2 cellular contexts compared by ENCODE assay signal in the genomic region with DNA sequence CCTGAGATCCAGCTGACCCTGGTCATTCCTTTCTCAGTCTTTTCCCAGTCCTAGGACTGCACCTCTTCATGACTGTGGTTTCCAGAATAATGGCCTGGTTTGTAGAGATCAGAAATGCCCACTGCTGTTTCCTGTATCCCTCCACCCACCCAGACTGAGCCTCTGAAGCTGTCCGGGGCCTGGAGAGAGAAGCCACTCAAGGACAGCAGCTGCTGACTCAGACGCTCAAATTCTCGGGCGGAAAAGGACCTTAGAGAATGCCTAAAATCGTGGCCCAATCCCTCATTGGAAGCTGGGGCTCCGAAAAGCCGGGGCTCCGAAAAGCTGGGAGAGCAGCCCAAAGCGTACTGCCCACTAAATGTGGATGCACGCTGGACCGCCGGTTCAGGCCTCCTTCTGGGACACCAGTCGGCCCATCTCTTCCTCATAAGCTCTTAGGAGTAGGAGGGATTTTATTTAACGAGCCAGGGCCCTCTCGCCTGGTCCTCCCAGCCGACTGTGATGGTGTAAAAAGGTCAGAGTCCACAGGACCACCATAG.
TF ChIP-seq lines count a peak whose summit lies in the region.

No MANE protein-coding gene starts in this region.

TF ChIP-seq in SK-N-SH, 30 proteins besides CTCF, POLR2A, EP300 and RAD21 (continued from another document):
- TF ChIP-seq, protein P1, sequence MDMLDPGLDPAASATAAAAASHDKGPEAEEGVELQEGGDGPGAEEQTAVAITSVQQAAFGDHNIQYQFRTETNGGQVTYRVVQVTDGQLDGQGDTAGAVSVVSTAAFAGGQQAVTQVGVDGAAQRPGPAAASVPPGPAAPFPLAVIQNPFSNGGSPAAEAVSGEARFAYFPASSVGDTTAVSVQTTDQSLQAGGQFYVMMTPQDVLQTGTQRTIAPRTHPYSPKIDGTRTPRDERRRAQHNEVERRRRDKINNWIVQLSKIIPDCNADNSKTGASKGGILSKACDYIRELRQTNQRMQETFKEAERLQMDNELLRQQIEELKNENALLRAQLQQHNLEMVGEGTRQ (IDR thresholded peaks at IDR 0.05; ENCODE audit: borderline replicate concordance, low read depth, low read length): no peak
- TF ChIP-seq, protein P2, sequence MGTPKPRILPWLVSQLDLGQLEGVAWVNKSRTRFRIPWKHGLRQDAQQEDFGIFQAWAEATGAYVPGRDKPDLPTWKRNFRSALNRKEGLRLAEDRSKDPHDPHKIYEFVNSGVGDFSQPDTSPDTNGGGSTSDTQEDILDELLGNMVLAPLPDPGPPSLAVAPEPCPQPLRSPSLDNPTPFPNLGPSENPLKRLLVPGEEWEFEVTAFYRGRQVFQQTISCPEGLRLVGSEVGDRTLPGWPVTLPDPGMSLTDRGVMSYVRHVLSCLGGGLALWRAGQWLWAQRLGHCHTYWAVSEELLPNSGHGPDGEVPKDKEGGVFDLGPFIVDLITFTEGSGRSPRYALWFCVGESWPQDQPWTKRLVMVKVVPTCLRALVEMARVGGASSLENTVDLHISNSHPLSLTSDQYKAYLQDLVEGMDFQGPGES (IDR thresholded peaks at IDR 0.05; ENCODE audit: low read depth, low read length): no peak
- TF ChIP-seq RCOR1 (IDR thresholded peaks at IDR 0.05; ENCODE audit: low read length): no peak
- TF ChIP-seq ELF1 (IDR thresholded peaks at IDR 0.05): no peak
- TF ChIP-seq MXI1 (IDR thresholded peaks at IDR 0.05; ENCODE audit: low read depth, low read length): no peak
- no peak for TF ChIP-seq EZH2phosphoT487 (IDR thresholded peaks at IDR 0.05; ENCODE audit: borderline replicate concordance, low read depth)
- TF ChIP-seq SIN3A (IDR thresholded peaks at IDR 0.05; ENCODE audit: borderline replicate concordance, low read depth, low read length): no peak
- TF ChIP-seq RXRA (IDR thresholded peaks at IDR 0.05; ENCODE audit: borderline replicate concordance, low read depth): no peak
- TF ChIP-seq, protein P3, sequence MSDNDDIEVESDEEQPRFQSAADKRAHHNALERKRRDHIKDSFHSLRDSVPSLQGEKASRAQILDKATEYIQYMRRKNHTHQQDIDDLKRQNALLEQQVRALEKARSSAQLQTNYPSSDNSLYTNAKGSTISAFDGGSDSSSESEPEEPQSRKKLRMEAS (IDR thresholded peaks at IDR 0.05; ENCODE audit: low read depth): no peak
- no peak for TF ChIP-seq FOSL2 (IDR thresholded peaks at IDR 0.05; ENCODE audit: borderline replicate concordance, low read depth)
- TF ChIP-seq, protein P4, sequence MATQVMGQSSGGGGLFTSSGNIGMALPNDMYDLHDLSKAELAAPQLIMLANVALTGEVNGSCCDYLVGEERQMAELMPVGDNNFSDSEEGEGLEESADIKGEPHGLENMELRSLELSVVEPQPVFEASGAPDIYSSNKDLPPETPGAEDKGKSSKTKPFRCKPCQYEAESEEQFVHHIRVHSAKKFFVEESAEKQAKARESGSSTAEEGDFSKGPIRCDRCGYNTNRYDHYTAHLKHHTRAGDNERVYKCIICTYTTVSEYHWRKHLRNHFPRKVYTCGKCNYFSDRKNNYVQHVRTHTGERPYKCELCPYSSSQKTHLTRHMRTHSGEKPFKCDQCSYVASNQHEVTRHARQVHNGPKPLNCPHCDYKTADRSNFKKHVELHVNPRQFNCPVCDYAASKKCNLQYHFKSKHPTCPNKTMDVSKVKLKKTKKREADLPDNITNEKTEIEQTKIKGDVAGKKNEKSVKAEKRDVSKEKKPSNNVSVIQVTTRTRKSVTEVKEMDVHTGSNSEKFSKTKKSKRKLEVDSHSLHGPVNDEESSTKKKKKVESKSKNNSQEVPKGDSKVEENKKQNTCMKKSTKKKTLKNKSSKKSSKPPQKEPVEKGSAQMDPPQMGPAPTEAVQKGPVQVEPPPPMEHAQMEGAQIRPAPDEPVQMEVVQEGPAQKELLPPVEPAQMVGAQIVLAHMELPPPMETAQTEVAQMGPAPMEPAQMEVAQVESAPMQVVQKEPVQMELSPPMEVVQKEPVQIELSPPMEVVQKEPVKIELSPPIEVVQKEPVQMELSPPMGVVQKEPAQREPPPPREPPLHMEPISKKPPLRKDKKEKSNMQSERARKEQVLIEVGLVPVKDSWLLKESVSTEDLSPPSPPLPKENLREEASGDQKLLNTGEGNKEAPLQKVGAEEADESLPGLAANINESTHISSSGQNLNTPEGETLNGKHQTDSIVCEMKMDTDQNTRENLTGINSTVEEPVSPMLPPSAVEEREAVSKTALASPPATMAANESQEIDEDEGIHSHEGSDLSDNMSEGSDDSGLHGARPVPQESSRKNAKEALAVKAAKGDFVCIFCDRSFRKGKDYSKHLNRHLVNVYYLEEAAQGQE (IDR thresholded peaks at IDR 0.05; ENCODE audit: low read depth, low read length): no peak
TF ChIP-seq in SK-N-SH: peak in this region for 0.

TF ChIP-seq in SK-N-SH treated with all-trans-retinoic acid at 6 μM for 48 hours, 23 proteins besides CTCF, POLR2A, EP300 and RAD21 (continued from another document):
- TF ChIP-seq, protein P5, sequence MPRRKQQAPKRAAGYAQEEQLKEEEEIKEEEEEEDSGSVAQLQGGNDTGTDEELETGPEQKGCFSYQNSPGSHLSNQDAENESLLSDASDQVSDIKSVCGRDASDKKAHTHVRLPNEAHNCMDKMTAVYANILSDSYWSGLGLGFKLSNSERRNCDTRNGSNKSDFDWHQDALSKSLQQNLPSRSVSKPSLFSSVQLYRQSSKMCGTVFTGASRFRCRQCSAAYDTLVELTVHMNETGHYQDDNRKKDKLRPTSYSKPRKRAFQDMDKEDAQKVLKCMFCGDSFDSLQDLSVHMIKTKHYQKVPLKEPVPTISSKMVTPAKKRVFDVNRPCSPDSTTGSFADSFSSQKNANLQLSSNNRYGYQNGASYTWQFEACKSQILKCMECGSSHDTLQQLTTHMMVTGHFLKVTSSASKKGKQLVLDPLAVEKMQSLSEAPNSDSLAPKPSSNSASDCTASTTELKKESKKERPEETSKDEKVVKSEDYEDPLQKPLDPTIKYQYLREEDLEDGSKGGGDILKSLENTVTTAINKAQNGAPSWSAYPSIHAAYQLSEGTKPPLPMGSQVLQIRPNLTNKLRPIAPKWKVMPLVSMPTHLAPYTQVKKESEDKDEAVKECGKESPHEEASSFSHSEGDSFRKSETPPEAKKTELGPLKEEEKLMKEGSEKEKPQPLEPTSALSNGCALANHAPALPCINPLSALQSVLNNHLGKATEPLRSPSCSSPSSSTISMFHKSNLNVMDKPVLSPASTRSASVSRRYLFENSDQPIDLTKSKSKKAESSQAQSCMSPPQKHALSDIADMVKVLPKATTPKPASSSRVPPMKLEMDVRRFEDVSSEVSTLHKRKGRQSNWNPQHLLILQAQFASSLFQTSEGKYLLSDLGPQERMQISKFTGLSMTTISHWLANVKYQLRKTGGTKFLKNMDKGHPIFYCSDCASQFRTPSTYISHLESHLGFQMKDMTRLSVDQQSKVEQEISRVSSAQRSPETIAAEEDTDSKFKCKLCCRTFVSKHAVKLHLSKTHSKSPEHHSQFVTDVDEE (CRISPR knock-in tag; IDR thresholded peaks at IDR 0.05): no peak
- TF ChIP-seq ESRRG (CRISPR knock-in tag; IDR thresholded peaks at IDR 0.05) (no peak), ZFP30 (CRISPR knock-in tag; IDR thresholded peaks at IDR 0.05) (no peak), ISL1 (CRISPR knock-in tag; IDR thresholded peaks at IDR 0.05) (no peak), ZNF565 (CRISPR knock-in tag; conservative IDR thresholded peaks at IDR 0.05; ENCODE audit: low read depth) (no peak), GLIS3 (CRISPR knock-in tag; IDR thresholded peaks at IDR 0.05) (no peak), ARNTL (CRISPR knock-in tag; IDR thresholded peaks at IDR 0.05; ENCODE audit: borderline replicate concordance, low read depth) (no peak), ZC3H10 (CRISPR knock-in tag; IDR thresholded peaks at IDR 0.05) (no peak), SNAI2 (CRISPR knock-in tag; IDR thresholded peaks at IDR 0.05) (no peak), ZNF70 (CRISPR knock-in tag; IDR thresholded peaks at IDR 0.05) (no peak)
- TF ChIP-seq, protein P6, sequence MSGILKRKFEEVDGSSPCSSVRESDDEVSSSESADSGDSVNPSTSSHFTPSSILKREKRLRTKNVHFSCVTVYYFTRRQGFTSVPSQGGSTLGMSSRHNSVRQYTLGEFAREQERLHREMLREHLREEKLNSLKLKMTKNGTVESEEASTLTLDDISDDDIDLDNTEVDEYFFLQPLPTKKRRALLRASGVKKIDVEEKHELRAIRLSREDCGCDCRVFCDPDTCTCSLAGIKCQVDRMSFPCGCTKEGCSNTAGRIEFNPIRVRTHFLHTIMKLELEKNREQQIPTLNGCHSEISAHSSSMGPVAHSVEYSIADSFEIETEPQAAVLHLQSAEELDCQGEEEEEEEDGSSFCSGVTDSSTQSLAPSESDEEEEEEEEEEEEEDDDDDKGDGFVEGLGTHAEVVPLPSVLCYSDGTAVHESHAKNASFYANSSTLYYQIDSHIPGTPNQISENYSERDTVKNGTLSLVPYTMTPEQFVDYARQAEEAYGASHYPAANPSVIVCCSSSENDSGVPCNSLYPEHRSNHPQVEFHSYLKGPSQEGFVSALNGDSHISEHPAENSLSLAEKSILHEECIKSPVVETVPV (CRISPR knock-in tag; IDR thresholded peaks at IDR 0.05): no peak
- TF ChIP-seq, protein P7, sequence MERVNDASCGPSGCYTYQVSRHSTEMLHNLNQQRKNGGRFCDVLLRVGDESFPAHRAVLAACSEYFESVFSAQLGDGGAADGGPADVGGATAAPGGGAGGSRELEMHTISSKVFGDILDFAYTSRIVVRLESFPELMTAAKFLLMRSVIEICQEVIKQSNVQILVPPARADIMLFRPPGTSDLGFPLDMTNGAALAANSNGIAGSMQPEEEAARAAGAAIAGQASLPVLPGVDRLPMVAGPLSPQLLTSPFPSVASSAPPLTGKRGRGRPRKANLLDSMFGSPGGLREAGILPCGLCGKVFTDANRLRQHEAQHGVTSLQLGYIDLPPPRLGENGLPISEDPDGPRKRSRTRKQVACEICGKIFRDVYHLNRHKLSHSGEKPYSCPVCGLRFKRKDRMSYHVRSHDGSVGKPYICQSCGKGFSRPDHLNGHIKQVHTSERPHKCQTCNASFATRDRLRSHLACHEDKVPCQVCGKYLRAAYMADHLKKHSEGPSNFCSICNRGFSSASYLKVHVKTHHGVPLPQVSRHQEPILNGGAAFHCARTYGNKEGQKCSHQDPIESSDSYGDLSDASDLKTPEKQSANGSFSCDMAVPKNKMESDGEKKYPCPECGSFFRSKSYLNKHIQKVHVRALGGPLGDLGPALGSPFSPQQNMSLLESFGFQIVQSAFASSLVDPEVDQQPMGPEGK (CRISPR knock-in tag; IDR thresholded peaks at IDR 0.05; ENCODE audit: borderline replicate concordance): no peak
